22 cellular contexts compared by ENCODE assay signal in genomic region chrX:150255441-150256296, GRCh38.
DNase-seq lines count a peak whose midpoint lies in the region; ATAC-seq, FAIRE-seq and TF ChIP-seq lines count a peak whose summit lies in the region.
"Had no signal": no experiment of that assay in that cellular context is flagged by ENCODE, and none has a peak within 500 bp of the region (broad histone marks: within the 10 kb centered on the region; RNA-seq: fewer than 3 reads in every experiment).

No MANE protein-coding gene starts in this region.

- H2AFZ ChIP-seq in DND-41 (ENCODE audit: low read depth, low read length): no peak overlapping the region
- H2AFZ ChIP-seq: GM23338 had no signal

- no peaks in the 10 kb centered on the region for H4K20me1 ChIP-seq in DND-41 (ENCODE audit: insufficient read depth, low read length)

- H3K9me3 ChIP-seq in DND-41 (ENCODE audit: insufficient read depth, low read length, severe bottlenecking) (no peaks in the 10 kb centered on the region), sigmoid colon (no peaks in the 10 kb centered on the region)

- H3K4me2 ChIP-seq in DND-41 (ENCODE audit: insufficient read depth, low read length): no peak overlapping the region
- H3K4me2 ChIP-seq: GM23338 had no signal

- no peak for ATAC-seq in DND-41 (ENCODE audit: insufficient read depth, low read depth)
- ATAC-seq in left ventricle myocardium superior: peak; percentile 76
- ATAC-seq in HG03280 (IDR thresholded peaks at IDR 0.05; ENCODE audit: unreplicated experiment): no peak
- ATAC-seq: GM23338 had no signal

- no peak for TF ChIP-seq EP300 in sigmoid colon (IDR thresholded peaks at IDR 0.05)

- no peaks in the 10 kb centered on the region for H3K27me3 ChIP-seq in DND-41 (ENCODE audit: insufficient read depth, low read length, poor library complexity)
- H3K27me3 ChIP-seq in bronchial epithelial cell (ENCODE audit: control insufficient read depth, insufficient read depth, low read length): no peaks in the 10 kb centered on the region
- no peaks in the 10 kb centered on the region for H3K27me3 ChIP-seq in sigmoid colon

- TF ChIP-seq CTCF in DND-41 (IDR thresholded peaks at IDR 0.05; ENCODE audit: borderline replicate concordance, extremely low read depth, low read length, poor library complexity, severe bottlenecking) (no peak), bronchial epithelial cell (IDR thresholded peaks at IDR 0.05; ENCODE audit: insufficient read depth, low read length, severe bottlenecking) (no peak), sigmoid colon (IDR thresholded peaks at IDR 0.05) (no peak), D721Med (IDR thresholded peaks at IDR 0.05; ENCODE audit: insufficient read depth, missing control alignments) (no peak)

- no peaks in the 10 kb centered on the region for H3K4me1 ChIP-seq in DND-41 (ENCODE audit: insufficient read depth, low read length)
- no peaks in the 10 kb centered on the region for H3K4me1 ChIP-seq in sigmoid colon

- peak; percentile 93 for FAIRE-seq in bronchial epithelial cell (lab: Jason Lieb, UNC)
- FAIRE-seq in D721Med (lab: Jason Lieb, UNC): no peak
- FAIRE-seq in RCC 7860 (lab: Jason Lieb, UNC): no peak
- FAIRE-seq: GM12878, HTR-8/SVneo had no signal

- 78 to 82% methylated on average over 9 of the region's 9 CpGs for WGBS in sigmoid colon, 2 donors

- TF ChIP-seq POLR2A in sigmoid colon (IDR thresholded peaks at IDR 0.05): no peak

- DNase-seq in DND-41: peak; percentile 4
- no peak for DNase-seq in bronchial epithelial cell (ENCODE audit: low read depth)
- peak; percentile 24 for DNase-seq in left ventricle myocardium superior
- DNase-seq in sigmoid colon: peak; percentile 29
- no peak for DNase-seq in D721Med (ENCODE audit: insufficient read length, low spot score)
- no peak for DNase-seq in RCC 7860 (ENCODE audit: low spot score)
- DNase-seq: CD4-positive, alpha-beta T cell; COR-L47; DMS 273 treated with DMSO at 0.1 percent for 48 hours; DMS79 treated with DMSO at 0.1 percent for 48 hours; HCEC 1CT; KG1; NCI-H1105; NCI-H2029 treated with DMSO at 0.1 percent for 48 hours; NCI-H226; NCI-H510A treated with DMSO at 0.1 percent for 48 hours; SHP77 treated with DMSO at 0.1 percent for 48 hours had no signal

- H3K36me3 ChIP-seq in DND-41 (ENCODE audit: insufficient read depth, low read length) (no peaks in the 10 kb centered on the region), bronchial epithelial cell (ENCODE audit: control insufficient read depth, insufficient read depth, low read length) (no peaks in the 10 kb centered on the region), sigmoid colon (no peaks in the 10 kb centered on the region)

- no peak overlapping the region for H3K9ac ChIP-seq in DND-41 (ENCODE audit: low read depth, low read length)

- intact Hi-C loops in left ventricle myocardium superior (cut with micrococcal nuclease) (no loop called here), sigmoid colon (cut with DNase I) (no loop called here)

- no peaks in the 10 kb centered on the region for H3K79me2 ChIP-seq in DND-41 (ENCODE audit: insufficient read depth, low read length)

- H3K27ac ChIP-seq in DND-41 (ENCODE audit: low read length) (no peak overlapping the region), sigmoid colon (no peak overlapping the region)
- H3K27ac ChIP-seq: SK-N-MC had no signal

- H3K4me3 ChIP-seq in DND-41 (ENCODE audit: low read depth in 1 of 2, low read length in 2 of 2) (no peak overlapping the region), bronchial epithelial cell (ENCODE audit: low read depth, low read length) (no peak overlapping the region), sigmoid colon (no peak overlapping the region)
- H3K4me3 ChIP-seq: GM12878, GM23338, SK-N-MC had no signal

Comparison
In these comparisons a context has a peak if more than half of its experiments do, and no peak if none do; other contexts are left out.
1. DNase-seq: peak in DND-41 (single experiment), left ventricle myocardium superior (single experiment) and sigmoid colon (single experiment); none in bronchial epithelial cell (single experiment), D721Med (single experiment) and RCC 7860 (single experiment).